In genomic region chr3:156492801-156493261, GRCh38 we compare ENCODE assay signal across 22 cellular contexts.
DNase-seq lines count a peak whose midpoint lies in the region; ATAC-seq and TF ChIP-seq lines count a peak whose summit lies in the region.
"Had no signal": no experiment of that assay in that cellular context is flagged by ENCODE, and none has a peak within 500 bp of the region (broad histone marks: within the 10 kb centered on the region; RNA-seq: fewer than 3 reads in every experiment).

No MANE protein-coding gene starts in this region.

- H3K4me3 Mint-ChIP-seq in chondrocyte (ENCODE audit: unreplicated experiment): peak overlapping the region; percentile 11
- no peak overlapping the region for H3K4me3 Mint-ChIP-seq in osteocyte (ENCODE audit: unreplicated experiment)
- H3K4me3 Mint-ChIP-seq in T-helper 2 cell treated with Interferon-gamma antibody and Interleukin-4, amounts not matched to agents 5 μg/mL and 100 μg/mL, for 36 hours: no peak overlapping the region
- H3K4me3 Mint-ChIP-seq: IgD-negative memory B cell, WTC11 had no signal

- H3K4me1 ChIP-seq in A673 (ENCODE audit: insufficient read depth, low read length, poor library complexity, severe bottlenecking) (peaks cover 37% of the 10 kb centered on the region), psoas muscle (no peaks in the 10 kb centered on the region), lower lobe of right lung (no peaks in the 10 kb centered on the region)
- H3K4me1 ChIP-seq: A549 had no signal

- no peak overlapping the region for H3K4me3 ChIP-seq in A673 (ENCODE audit: low read depth, low read length, poor library complexity, severe bottlenecking)
- no peak overlapping the region for H3K4me3 ChIP-seq in psoas muscle
- no peak overlapping the region for H3K4me3 ChIP-seq in lower lobe of right lung
- H3K4me3 ChIP-seq: A549, MG63, SK-N-MC had no signal

- intact Hi-C loops in A673 (cut with micrococcal nuclease; ENCODE audit: unreplicated experiment): no loop called here
- intact Hi-C loops in psoas muscle (cut with DNase I): no loop called here
- intact Hi-C loops in lower lobe of right lung (cut with DNase I): no loop called here

- peaks cover 48% of the 10 kb centered on the region for H3K4me1 Mint-ChIP-seq in chondrocyte (ENCODE audit: low read depth)
- peaks cover 47% of the 10 kb centered on the region for H3K4me1 Mint-ChIP-seq in osteocyte (ENCODE audit: unreplicated experiment)
- H3K4me1 Mint-ChIP-seq in T-helper 2 cell treated with Interferon-gamma antibody and Interleukin-4, amounts not matched to agents 5 μg/mL and 100 μg/mL, for 36 hours (ENCODE audit: low read depth): peaks cover 2% of the 10 kb centered on the region
- H3K4me1 Mint-ChIP-seq: IgD-negative memory B cell, WTC11 had no signal

- H3K27ac ChIP-seq in A673 (ENCODE audit: low read depth, low read length, poor library complexity, severe bottlenecking) (no peak overlapping the region), psoas muscle (no peak overlapping the region), lower lobe of right lung (no peak overlapping the region)
- H3K27ac ChIP-seq: A549, C4-2B, SK-N-MC had no signal

- H3K27me3 ChIP-seq in A673 (replicated peaks; ENCODE audit: insufficient read depth, low read depth, low read length, poor library complexity) (no peaks in the 10 kb centered on the region), psoas muscle (ENCODE audit: insufficient read depth in 3 of 3, low read length in 2 of 3) (peaks cover 0 to 2% (median 0%) of the 10 kb centered on the region in 3 donors), lower lobe of right lung (ENCODE audit: low read depth) (no peaks in the 10 kb centered on the region)
- H3K27me3 ChIP-seq: MG63 had no signal

- CTCF ChIA-PET in A673 (lab: Charles Lee): no interaction called here

- H3K36me3 ChIP-seq in A673 (ENCODE audit: insufficient read depth, low read length, poor library complexity, severe bottlenecking) (no peaks in the 10 kb centered on the region), psoas muscle (ENCODE audit: insufficient read depth in 1 of 2, low read depth in 1 of 2) (no peaks in the 10 kb centered on the region), lower lobe of right lung (no peaks in the 10 kb centered on the region)
- H3K36me3 ChIP-seq: MG63 had no signal

- no peak for ATAC-seq in psoas muscle
- ATAC-seq in lower lobe of right lung: no peak
- ATAC-seq: A549, WTC11 had no signal

- H3K9me3 ChIP-seq in A673 (ENCODE audit: low read depth, low read length, poor library complexity, severe bottlenecking) (no peaks in the 10 kb centered on the region), psoas muscle (no peaks in the 10 kb centered on the region), lower lobe of right lung (no peaks in the 10 kb centered on the region)
- H3K9me3 ChIP-seq: A549, MG63 had no signal

- H3K27me3 Mint-ChIP-seq in chondrocyte (ENCODE audit: low read depth) (no peaks in the 10 kb centered on the region), osteocyte (ENCODE audit: unreplicated experiment) (no peaks in the 10 kb centered on the region)
- H3K27me3 Mint-ChIP-seq in T-helper 2 cell treated with Interferon-gamma antibody and Interleukin-4, amounts not matched to agents 5 μg/mL and 100 μg/mL, for 36 hours (ENCODE audit: low read depth): peaks cover 38% of the 10 kb centered on the region

- DNase-seq in A673 (ENCODE audit: low spot score) (peak; percentile 57), LHCN-M2 (ENCODE audit: low read depth) (peak; percentile 82), chondrocyte (ENCODE audit: low spot score) (no peak), osteocyte (ENCODE audit: extremely low spot score, unreplicated experiment) (peak; percentile 85), psoas muscle (no peak), lower lobe of right lung (no peak)
- DNase-seq in effector CD8-positive, alpha-beta T cell (lab: John Stamatoyannopoulos, UW): no peak
- no peak for DNase-seq in T-helper 2 cell treated with Interferon-gamma antibody and Interleukin-4, amounts not matched to agents 5 μg/mL and 100 μg/mL, for 36 hours (ENCODE audit: low spot score)
- DNase-seq: activated CD8-positive, alpha-beta memory T cell treated with anti-CD3 and anti-CD28 coated beads, Interleukin-2, amount 50 U/mL, for 48 hours; activated effector memory CD4-positive, alpha-beta T cell treated with Interleukin-2 at 50 U/mL for 16 hours; caudate nucleus; H7; MG63; NCI-H1417 treated with DMSO at 0.1 percent for 48 hours; NCI-H524; RPMI8226; T-helper 9 cell had no signal

- 65 to 80% (median 65%) methylated on average over 3 of the region's 3 CpGs for WGBS in psoas muscle, 3 donors

- peaks cover 4% of the 10 kb centered on the region for H3K9me3 Mint-ChIP-seq in chondrocyte (ENCODE audit: low read depth)
- no peaks in the 10 kb centered on the region for H3K9me3 Mint-ChIP-seq in osteocyte (ENCODE audit: unreplicated experiment)
- H3K9me3 Mint-ChIP-seq in T-helper 2 cell treated with Interferon-gamma antibody and Interleukin-4, amounts not matched to agents 5 μg/mL and 100 μg/mL, for 36 hours: no peaks in the 10 kb centered on the region

- H3K27ac Mint-ChIP-seq in chondrocyte (ENCODE audit: unreplicated experiment) (peak overlapping the region; percentile 92), osteocyte (ENCODE audit: unreplicated experiment) (peak overlapping the region; percentile 78)
- H3K27ac Mint-ChIP-seq in T-helper 2 cell treated with Interferon-gamma antibody and Interleukin-4, amounts not matched to agents 5 μg/mL and 100 μg/mL, for 36 hours: no peak overlapping the region
- H3K27ac Mint-ChIP-seq: IgD-negative memory B cell, WTC11 had no signal

- TF ChIP-seq CTCF in A673 (conservative IDR thresholded peaks at IDR 0.05; ENCODE audit: low read depth, low read length) (no peak), chondrocyte (IDR thresholded peaks at IDR 0.05) (no peak), osteocyte (IDR thresholded peaks at IDR 0.05) (no peak), psoas muscle (IDR thresholded peaks at IDR 0.05) (no peak), lower lobe of right lung (IDR thresholded peaks at IDR 0.05) (no peak)

- no TSS peak for BruUV-seq in A673 (replicated peaks; lab: Mats Ljungman, UMichigan)

- POLR2A ChIA-PET in A673 (lab: Charles Lee; ENCODE audit: low non-redundant PET): no interaction called here

- H3K36me3 Mint-ChIP-seq in chondrocyte (ENCODE audit: low read depth): no peaks in the 10 kb centered on the region
- H3K36me3 Mint-ChIP-seq in osteocyte (ENCODE audit: unreplicated experiment): no peaks in the 10 kb centered on the region
- no peaks in the 10 kb centered on the region for H3K36me3 Mint-ChIP-seq in T-helper 2 cell treated with Interferon-gamma antibody and Interleukin-4, amounts not matched to agents 5 μg/mL and 100 μg/mL, for 36 hours (ENCODE audit: low read depth)

Comparison
In these comparisons a context has a peak if more than half of its experiments do, and no peak if none do; other contexts are left out.
1. DNase-seq: peak in A673 (single experiment), LHCN-M2 (single experiment) and osteocyte (single experiment); none in chondrocyte (single experiment), effector CD8-positive, alpha-beta T cell (single experiment), psoas muscle (0 of 2), lower lobe of right lung (single experiment) and T-helper 2 cell treated with Interferon-gamma antibody and Interleukin-4, amounts not matched to agents 5 μg/mL and 100 μg/mL, for 36 hours (single experiment).